ENCODE assay signal across 24 cellular contexts in genomic region chrX:63635750-63636149, GRCh38.
"Had no signal": no experiment of that assay in that cellular context is flagged by ENCODE, and none has a peak within 500 bp of the region (broad histone marks: within the 10 kb centered on the region; RNA-seq: fewer than 3 reads in every experiment).

No MANE protein-coding gene starts in this region.

- H3K4me3 Mint-ChIP-seq: dendritic cell treated with granulocyte-macrophage colony-stimulating factor and Interleukin-4, amounts not matched to agents 40 ng/mL and 50 ng/mL, for 4 days; effector memory CD8-positive, alpha-beta T cell; endodermal cell; memory B cell; naive thymus-derived CD4-positive, alpha-beta T cell had no signal

- H3K9me3 ChIP-seq: colonic mucosa, gastrocnemius medialis had no signal

- H3K36me3 ChIP-seq: colonic mucosa, gastrocnemius medialis, left lung had no signal

- DNase-seq: colonic mucosa; cortex of kidney; effector CD8-positive, alpha-beta T cell; effector memory CD8-positive, alpha-beta T cell; endodermal cell; erythroblast; esophagus squamous epithelium; foreskin fibroblast; foreskin melanocyte; gastrocnemius medialis; glutamatergic neuron; head of caudate nucleus; hippocampal formation; left cardiac atrium; mammary epithelial cell; mesendoderm; midbrain; naive thymus-derived CD4-positive, alpha-beta T cell had no signal

- H3K27ac Mint-ChIP-seq: dendritic cell treated with granulocyte-macrophage colony-stimulating factor and Interleukin-4, amounts not matched to agents 40 ng/mL and 50 ng/mL, for 4 days; endodermal cell; memory B cell; naive thymus-derived CD4-positive, alpha-beta T cell had no signal

- ATAC-seq: effector memory CD8-positive, alpha-beta T cell; esophagus mucosa; gastrocnemius medialis; left cardiac atrium; left lung; naive thymus-derived CD4-positive, alpha-beta T cell had no signal

- H3K4me3 ChIP-seq: colonic mucosa, esophagus squamous epithelium, gastrocnemius medialis, left lung, lung had no signal

- H3K4me1 ChIP-seq: colonic mucosa, esophagus squamous epithelium, gastrocnemius medialis, left lung had no signal

- H3K27me3 ChIP-seq: colonic mucosa, esophagus squamous epithelium, gastrocnemius medialis, left lung had no signal

- H3K4me1 Mint-ChIP-seq: endodermal cell, memory B cell had no signal

- H3K27ac ChIP-seq: colonic mucosa, epithelial cell of prostate, esophagus squamous epithelium, gastrocnemius medialis, left lung had no signal

- H3K27me3 Mint-ChIP-seq: dendritic cell treated with granulocyte-macrophage colony-stimulating factor and Interleukin-4, amounts not matched to agents 40 ng/mL and 50 ng/mL, for 4 days; effector memory CD8-positive, alpha-beta T cell; memory B cell; naive thymus-derived CD4-positive, alpha-beta T cell had no signal
